In the genomic region with DNA sequence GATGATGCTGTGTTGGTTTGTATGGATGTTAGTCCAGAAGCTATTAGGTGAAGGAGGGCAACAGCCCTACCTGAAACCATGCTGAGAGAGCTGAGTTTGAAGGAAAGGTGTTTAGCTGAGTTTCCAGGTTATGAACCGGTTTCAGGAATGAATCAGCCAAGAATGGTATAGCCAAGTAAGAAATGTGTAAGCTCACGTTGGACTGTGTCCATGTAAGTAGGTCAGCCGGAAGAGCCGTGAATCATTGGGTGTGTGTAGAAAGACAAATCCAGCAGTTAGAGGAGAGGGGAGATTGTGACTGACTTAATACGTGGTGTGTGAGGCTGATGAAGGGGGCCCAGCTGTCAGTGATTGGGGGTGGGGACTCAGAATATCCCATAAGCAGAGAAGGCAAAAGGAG, we compare ENCODE assay signal across 19 cellular contexts.
"Had no signal": no experiment of that assay in that cellular context is flagged by ENCODE, and none has a peak within 500 bp of the region (broad histone marks: within the 10 kb centered on the region; RNA-seq: fewer than 3 reads in every experiment).

No MANE protein-coding gene starts in this region.

- H3K27ac Mint-ChIP-seq: activated naive CD4-positive, alpha-beta T cell treated with anti-CD3 and anti-CD28 coated beads, Interleukin-2, amount 50 U/mL, for 24 hours; nephron had no signal

- H3K4me3 Mint-ChIP-seq: activated naive CD4-positive, alpha-beta T cell treated with anti-CD3 and anti-CD28 coated beads, Interleukin-2, amount 50 U/mL, for 24 hours; central memory CD8-positive, alpha-beta T cell; nephron had no signal

- DNase-seq: activated CD4-positive, alpha-beta T cell treated with anti-CD3 and anti-CD28 coated beads for 1 hour; activated CD4-positive, alpha-beta T cell treated with anti-CD3 and anti-CD28 coated beads, Interleukin-2, amount 50 U/mL, for 48 hours; activated effector memory CD4-positive, alpha-beta T cell treated with anti-CD3 and anti-CD28 coated beads, Interleukin-2, amount 50 U/mL, for 16 hours; adrenal gland; cortex of kidney; effector CD4-positive, alpha-beta T cell; nucleus accumbens; posterior cingulate gyrus; stimulated activated CD4-positive, alpha-beta T cell treated with anti-CD3 and anti-CD28 coated beads, Interleukin-4, amount 100 ng/mL, for 24 hours; stimulated activated naive CD4-positive, alpha-beta T cell treated with Interleukin-2 at 50 U/mL for 16 hours; substantia nigra; T-helper 1 cell; T1000 had no signal

- H3K9me3 ChIP-seq: adrenal gland, right atrium auricular region, tibial nerve had no signal

- H3K27ac ChIP-seq: adrenal gland, right atrium auricular region, tibial nerve had no signal

- H3K27me3 Mint-ChIP-seq: activated naive CD4-positive, alpha-beta T cell treated with anti-CD3 and anti-CD28 coated beads, Interleukin-2, amount 50 U/mL, for 24 hours; central memory CD8-positive, alpha-beta T cell had no signal

- H3K4me1 ChIP-seq: adrenal gland, right atrium auricular region, tibial nerve had no signal

- H3K36me3 ChIP-seq: adrenal gland, right atrium auricular region had no signal

- H3K4me1 Mint-ChIP-seq: activated naive CD4-positive, alpha-beta T cell treated with anti-CD3 and anti-CD28 coated beads, Interleukin-2, amount 50 U/mL, for 24 hours; central memory CD8-positive, alpha-beta T cell; nephron had no signal

- H3K27me3 ChIP-seq: adrenal gland, right atrium auricular region, tibial nerve had no signal

- H3K4me3 ChIP-seq: adrenal gland, right atrium auricular region, skin epidermis, tibial nerve had no signal
